In the genomic region with DNA sequence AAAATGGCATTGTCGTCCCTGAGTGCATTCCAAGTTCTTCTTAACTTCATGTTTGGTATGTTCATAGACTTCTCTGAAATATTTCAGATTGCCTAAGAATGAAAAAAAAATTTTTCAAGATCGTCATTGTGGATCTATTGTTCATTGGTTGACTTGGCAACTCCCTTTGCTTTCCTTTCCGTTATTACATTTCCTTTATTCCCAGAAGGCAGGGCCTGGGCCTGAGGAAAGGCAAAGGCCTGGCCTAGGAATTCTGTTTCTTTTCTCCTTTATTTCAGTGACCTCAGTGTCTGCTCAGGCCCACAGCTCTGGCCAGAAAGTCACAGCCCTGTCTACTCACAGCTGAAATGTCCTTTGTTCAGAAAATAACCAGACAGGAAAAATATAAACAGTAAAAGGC, we compare ENCODE assay signal across 17 cellular contexts.
DNase-seq lines count a peak whose midpoint lies in the region; ATAC-seq and TF ChIP-seq lines count a peak whose summit lies in the region.
"Had no signal": no experiment of that assay in that cellular context is flagged by ENCODE, and none has a peak within 500 bp of the region (broad histone marks: within the 10 kb centered on the region; RNA-seq: fewer than 3 reads in every experiment).

No MANE protein-coding gene starts in this region.

- no peak overlapping the region for H2AK5ac ChIP-seq in mesenchymal stem cell (ENCODE audit: low read length, severe bottlenecking)

- H3K4me1 ChIP-seq in mesenchymal stem cell (ENCODE audit: control insufficient read depth, insufficient read depth, low read depth, low read length) (no peaks in the 10 kb centered on the region), skeletal muscle tissue (ENCODE audit: control insufficient read depth in 3 of 3, insufficient read depth in 3 of 3, low read length in 3 of 3) (peaks cover 11 to 24% (median 23%) of the 10 kb centered on the region in 3 donors), mucosa of descending colon (ENCODE audit: low read depth) (no peaks in the 10 kb centered on the region)
- H3K4me1 ChIP-seq: HAP-1 had no signal

- H3K4me3 ChIP-seq in mesenchymal stem cell (ENCODE audit: insufficient read depth in 1 of 2, low read depth in 1 of 2, low read length in 2 of 2) (no peak overlapping the region), skeletal muscle tissue (ENCODE audit: low read length in 3 of 3) (no peak overlapping the region), mucosa of descending colon (no peak overlapping the region)
- H3K4me3 ChIP-seq: HAP-1 had no signal

- H3K27ac ChIP-seq in mesenchymal stem cell (ENCODE audit: low read length, poor library complexity, severe bottlenecking) (no peak overlapping the region), skeletal muscle tissue (ENCODE audit: low read depth, low read length) (peak overlapping the region; percentile 46)
- H3K27ac ChIP-seq: C4-2B had no signal

- H3K27me3 ChIP-seq in mesenchymal stem cell (ENCODE audit: control insufficient read depth in 1 of 2, insufficient read depth in 1 of 2, low read length in 2 of 2) (no peaks in the 10 kb centered on the region), skeletal muscle tissue (ENCODE audit: control insufficient read depth in 3 of 3, insufficient read depth in 3 of 3, low read length in 3 of 3) (no peaks in the 10 kb centered on the region)

- H3K9me3 ChIP-seq in mesenchymal stem cell (ENCODE audit: control insufficient read depth, low read length) (no peaks in the 10 kb centered on the region), skeletal muscle tissue (ENCODE audit: control insufficient read depth in 3 of 3, low read length in 3 of 3) (no peaks in the 10 kb centered on the region), mucosa of descending colon (no peaks in the 10 kb centered on the region)
- H3K9me3 ChIP-seq: HAP-1 had no signal

- no peak for TF ChIP-seq CTCF in mucosa of descending colon (IDR thresholded peaks at IDR 0.05)

- H4K91ac ChIP-seq in mesenchymal stem cell (ENCODE audit: low read length): no peak overlapping the region

- DNase-seq in dermis blood vessel endothelial cell (peak; percentile 39), Right ventricle myocardium superior (peak; percentile 46), mesenchymal stem cell (no peak), mucosa of descending colon (no peak)
- DNase-seq in activated T-cell treated with anti-CD3 and anti-CD28 coated beads, Interleukin-2, amount 50 U/mL, for 4 hours: no peak
- DNase-seq: COR-L47, NCI-H1105 treated with DMSO at 0.1 percent for 48 hours, NCI-H1694 treated with DMSO at 0.1 percent for 48 hours, NCI-H2107, NCI-H226, NCI-H524 treated with DMSO at 0.1 percent for 48 hours had no signal

- no peak overlapping the region for H3K4me3 Mint-ChIP-seq in activated T-cell treated with anti-CD3 and anti-CD28 coated beads, Interleukin-2, amount 50 U/mL, for 4 hours

- WGBS in mesenchymal stem cell: 91% methylated on average over 3 of the region's 3 CpGs

- H3K36me3 Mint-ChIP-seq in activated T-cell treated with anti-CD3 and anti-CD28 coated beads, Interleukin-2, amount 50 U/mL, for 4 hours (ENCODE audit: insufficient read depth): no peaks in the 10 kb centered on the region

- peaks cover 7% of the 10 kb centered on the region for H3K4me1 Mint-ChIP-seq in activated T-cell treated with anti-CD3 and anti-CD28 coated beads, Interleukin-2, amount 50 U/mL, for 4 hours (ENCODE audit: low read depth)

- no peak overlapping the region for H3K23ac ChIP-seq in mesenchymal stem cell (ENCODE audit: low read length in 2 of 2)

- no peaks in the 10 kb centered on the region for H3K27me3 Mint-ChIP-seq in activated T-cell treated with anti-CD3 and anti-CD28 coated beads, Interleukin-2, amount 50 U/mL, for 4 hours (ENCODE audit: low read depth)

- H2AFZ ChIP-seq in mesenchymal stem cell (ENCODE audit: low read depth, low read length): no peak overlapping the region

- H3K9ac ChIP-seq in mesenchymal stem cell (ENCODE audit: low read length) (peak overlapping the region; percentile 74), skeletal muscle tissue (ENCODE audit: low read depth in 1 of 3, low read length in 3 of 3) (no peak overlapping the region)

- peak; percentile 86 for ATAC-seq in Right ventricle myocardium superior (ENCODE audit: poor library complexity)
- no peak for ATAC-seq in HG03045 (IDR thresholded peaks at IDR 0.05; ENCODE audit: unreplicated experiment)
- no peak for ATAC-seq in GM19324 (IDR thresholded peaks at IDR 0.05; ENCODE audit: low FRiP score, unreplicated experiment)
- ATAC-seq in mucosa of descending colon: no peak
- no peak for ATAC-seq in activated T-cell treated with anti-CD3 and anti-CD28 coated beads, Interleukin-2, amount 50 U/mL, for 4 hours
- ATAC-seq: Panc1 had no signal

- H3K79me1 ChIP-seq in mesenchymal stem cell (replicated peaks; ENCODE audit: low read length, poor library complexity, severe bottlenecking): no peaks in the 10 kb centered on the region

- H2BK120ac ChIP-seq in mesenchymal stem cell (ENCODE audit: low read depth, low read length): no peak overlapping the region

- no peak overlapping the region for H3K4ac ChIP-seq in mesenchymal stem cell (ENCODE audit: low read depth in 1 of 2, low read length in 2 of 2)

- H4K8ac ChIP-seq in mesenchymal stem cell (ENCODE audit: low read length): no peak overlapping the region

- H3K36me3 ChIP-seq in mesenchymal stem cell (ENCODE audit: control insufficient read depth in 1 of 2, insufficient read depth in 2 of 2, low read depth in 1 of 2, low read length in 2 of 2): peaks cover 0 to 3% of the 10 kb centered on the region in 2 experiments
- H3K36me3 ChIP-seq in skeletal muscle tissue (ENCODE audit: control insufficient read depth in 3 of 3, insufficient read depth in 3 of 3, low read length in 3 of 3): no peaks in the 10 kb centered on the region
- no peaks in the 10 kb centered on the region for H3K36me3 ChIP-seq in mucosa of descending colon (ENCODE audit: low read depth)
- H3K36me3 ChIP-seq: HAP-1 had no signal

- H2BK5ac ChIP-seq in mesenchymal stem cell (ENCODE audit: low read depth, low read length, poor library complexity, severe bottlenecking): no peak overlapping the region

- no peak overlapping the region for H3K18ac ChIP-seq in mesenchymal stem cell (ENCODE audit: low read depth in 1 of 2, low read length in 2 of 2)

- H2BK15ac ChIP-seq in mesenchymal stem cell (ENCODE audit: low read depth, poor library complexity, severe bottlenecking): no peak overlapping the region

- intact Hi-C loops in Right ventricle myocardium superior (cut with DNase I): no loop called here
- intact Hi-C loops in mucosa of descending colon (cut with DNase I, micrococcal nuclease): no loop called here

- H2BK12ac ChIP-seq in mesenchymal stem cell (ENCODE audit: low read length in 2 of 2): no peak overlapping the region

- H3K9me3 Mint-ChIP-seq in activated T-cell treated with anti-CD3 and anti-CD28 coated beads, Interleukin-2, amount 50 U/mL, for 4 hours: no peaks in the 10 kb centered on the region

- H3K14ac ChIP-seq in mesenchymal stem cell (ENCODE audit: low read length in 2 of 2): no peak overlapping the region

- H3K4me2 ChIP-seq in mesenchymal stem cell (ENCODE audit: low read length, poor library complexity, severe bottlenecking): no peak overlapping the region

Comparison
In these comparisons a context has a peak if more than half of its experiments do, and no peak if none do; other contexts are left out.
1. DNase-seq: peak in dermis blood vessel endothelial cell (single experiment) and Right ventricle myocardium superior (single experiment); none in mesenchymal stem cell (single experiment), mucosa of descending colon (0 of 3) and activated T-cell treated with anti-CD3 and anti-CD28 coated beads, Interleukin-2, amount 50 U/mL, for 4 hours (single experiment).